In the genomic region with DNA sequence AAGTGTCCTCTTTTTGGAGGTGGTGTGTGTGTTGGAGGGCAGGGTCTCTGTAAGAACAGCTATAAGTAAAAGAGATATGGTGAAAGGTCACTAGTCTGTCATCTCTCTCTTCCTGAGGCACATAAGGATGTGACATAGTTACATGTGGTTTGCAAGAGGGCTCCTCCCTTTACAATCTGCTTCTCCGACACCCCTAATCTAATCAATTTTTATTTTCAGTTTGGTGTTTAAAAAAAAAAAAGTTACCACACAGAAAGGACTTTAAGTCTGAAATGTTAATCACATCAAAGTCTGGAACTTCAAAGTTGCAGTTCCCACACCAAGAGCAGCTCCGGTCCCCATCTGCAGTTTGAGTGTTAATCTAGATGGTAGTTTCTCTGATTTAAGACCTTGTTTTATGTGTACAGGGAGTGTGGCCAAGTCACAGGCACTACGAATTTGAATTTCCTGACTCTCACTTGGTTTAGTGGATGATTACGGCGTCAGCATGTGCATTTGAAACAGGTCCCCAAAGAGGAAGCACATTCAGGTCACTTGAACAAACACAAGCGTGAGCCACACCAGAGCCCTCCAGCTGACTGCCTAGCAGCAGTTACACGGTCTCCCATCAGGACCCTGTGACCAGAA, we compare ENCODE assay signal across 8 cellular contexts. TPM values are rescaled to one million over a fixed set of nuclear protein-coding genes. Genes with fewer than 3 reads are reported as not detected.
DNase-seq lines count a peak whose midpoint lies in the region; ATAC-seq and FAIRE-seq lines count a peak whose summit lies in the region.

No MANE protein-coding gene starts in this region.

- H3K27ac ChIP-seq in BLaER1 = peak overlapping the region; percentile 33
- H3K27ac ChIP-seq in GM23248 = no peak overlapping the region

- H3K4me2 ChIP-seq in BLaER1 (peak overlapping the region; percentile 87), GM23248 (ENCODE audit: unreplicated experiment) (no peak overlapping the region)

- H3K9me3 ChIP-seq in BLaER1 = peaks cover 14% of the 10 kb centered on the region
- H3K9me3 ChIP-seq in GM23248 (ENCODE audit: low read depth) = no peaks in the 10 kb centered on the region

- H3K27me3 ChIP-seq in BLaER1 (no peaks in the 10 kb centered on the region), GM23248 (replicated peaks; ENCODE audit: insufficient read depth) (no peaks in the 10 kb centered on the region)

- no peak overlapping the region for H2AFZ ChIP-seq in GM23248

- FAIRE-seq in islet of Langerhans (lab: Jason Lieb, UNC) = peak; percentile 98

- H3K4me1 ChIP-seq in BLaER1 (peaks cover 54% of the 10 kb centered on the region), GM23248 (ENCODE audit: insufficient read depth) (no peaks in the 10 kb centered on the region)

- WGBS in GM23248 (ENCODE audit: low coverage in 1 of 2, low lambda C conversion rate in 2 of 2, missing lambda C conversion rate in 2 of 2), 2 experiments = 41 to 49% methylated on average over 7 of the region's 7 CpGs

- ATAC-seq in GM19395 (IDR thresholded peaks at IDR 0.05; ENCODE audit: unreplicated experiment) = peak; percentile 90
- ATAC-seq in HG03378 (IDR thresholded peaks at IDR 0.05; ENCODE audit: unreplicated experiment) = peak; percentile 77

- H4K20me1 ChIP-seq in BLaER1 = peaks cover 100% of the 10 kb centered on the region
- no peaks in the 10 kb centered on the region for H4K20me1 ChIP-seq in GM23248 (ENCODE audit: insufficient read depth)

- H3K79me2 ChIP-seq in GM23248 (ENCODE audit: insufficient read depth) = no peaks in the 10 kb centered on the region

- H3K9ac ChIP-seq in BLaER1 (peak overlapping the region; percentile 48; the same call in 1 of the 2 replicates), GM23248 (no peak overlapping the region)

- no peaks in the 10 kb centered on the region for H3F3A ChIP-seq in GM23248 (ENCODE audit: insufficient read depth)

- H3K36me3 ChIP-seq in BLaER1 = peaks cover 46% of the 10 kb centered on the region
- no peaks in the 10 kb centered on the region for H3K36me3 ChIP-seq in GM23248 (ENCODE audit: low read depth)

- peak overlapping the region; percentile 21; the same call in 1 of the 2 replicates for H3K4me3 ChIP-seq in BLaER1
- H3K4me3 ChIP-seq in GM23248 = no peak overlapping the region

- in situ Hi-C loops in GM23248 (cut with MboI) = no loop called here

- DNase-seq in activated T-cell treated with anti-CD3 and anti-CD28 coated beads for 1 hour (ENCODE audit: low read depth) = peak; percentile 12
- peak; percentile 32 for DNase-seq in stimulated activated naive CD4-positive, alpha-beta T cell treated with Interleukin-2 at 50 U/mL for 16 hours (lab: John Stamatoyannopoulos, UW)
- DNase-seq in GM23248 = no peak
- no peak for DNase-seq in hippocampal formation (lab: John Stamatoyannopoulos, UW)

- H3K9me2 ChIP-seq in GM23248 (ENCODE audit: insufficient read depth) = no peaks in the 10 kb centered on the region

RNA-seq across cellular contexts. Expression of a gene that starts 53.1 kb away (rescaled TPM):
- total RNA-seq in GM23248 (2014; rRNA removed; shearing (Covaris generic)) = 0.63 and 1.1 TPM in 2 replicates
- polyA plus RNA-seq in GM23248 (2016; fragmentation: Nextera tagmentation; extraction: Ambion mirVana) = 0.46 and 0.59 TPM in 2 replicates

Comparison
In these comparisons a context has a peak if more than half of its experiments do, and no peak if none do; other contexts are left out.
1. DNase-seq: peak in activated T-cell treated with anti-CD3 and anti-CD28 coated beads for 1 hour (single experiment) and stimulated activated naive CD4-positive, alpha-beta T cell treated with Interleukin-2 at 50 U/mL for 16 hours (single experiment); none in GM23248 (single experiment) and hippocampal formation (0 of 2).